In the genomic region with DNA sequence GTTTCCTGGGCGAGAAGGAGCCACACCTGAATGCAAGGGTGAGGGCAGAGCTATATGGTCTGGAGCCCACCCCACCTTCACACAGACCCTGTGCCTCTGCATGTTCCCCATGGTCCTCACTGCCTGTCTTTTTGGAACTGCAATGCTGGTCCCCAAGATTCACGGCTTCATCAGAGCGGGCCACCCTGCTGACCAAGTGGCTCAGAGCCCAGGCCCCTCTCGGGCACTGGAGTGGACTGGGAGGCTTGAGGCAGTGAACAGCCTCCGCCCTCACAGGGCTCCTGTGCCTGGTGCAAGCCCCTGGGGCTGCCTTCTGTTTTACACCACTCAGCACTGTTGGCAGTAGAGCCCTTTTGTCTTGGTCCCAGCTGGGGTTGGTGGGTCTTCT, we compare ENCODE assay signal across 27 cellular contexts.
"Had no signal": no experiment of that assay in that cellular context is flagged by ENCODE, and none has a peak within 500 bp of the region (broad histone marks: within the 10 kb centered on the region; RNA-seq: fewer than 3 reads in every experiment).

No MANE protein-coding gene starts in this region.

- ATAC-seq: activated CD4-positive, CD25-positive, alpha-beta regulatory T cell treated with anti-CD3 and anti-CD28 coated beads, Interleukin-2, amount 50 U/mL, for 24 hours; effector memory CD8-positive, alpha-beta T cell; left lung; natural killer cell; stimulated activated naive CD8-positive, alpha-beta T cell treated with anti-CD3 and anti-CD28 coated beads, Interleukin-15, amount 100 ng/mL, for 72 hours had no signal

- H3K9me3 Mint-ChIP-seq: activated naive CD4-positive, alpha-beta T cell treated with anti-CD3 and anti-CD28 coated beads for 36 hours; activated naive CD8-positive, alpha-beta T cell treated with anti-CD3 and anti-CD28 coated beads, Interleukin-2, amount 10 ng/mL, durations not matched to agents 7 days and 5 days; activated T-cell treated with anti-CD3 and anti-CD28 coated beads, Interleukin-2, amount 50 U/mL, for 24 hours; activated T-helper 2 cell treated with anti-CD3 and anti-CD28 coated beads, Interferon-gamma antibody, Interleukin-2, Interleukin-4, amounts not matched to agents 10 μg/mL and 5 μg/mL and 100 μg/mL, durations not matched to agents 14 hours and 24 hours and 36 hours; central memory CD8-positive, alpha-beta T cell; effector memory CD8-positive, alpha-beta T cell; natural killer cell; stimulated activated naive CD8-positive, alpha-beta T cell treated with anti-CD3 and anti-CD28 coated beads, Interleukin-15, amount 100 ng/mL, for 72 hours had no signal

- H3K36me3 Mint-ChIP-seq: activated naive CD8-positive, alpha-beta T cell treated with anti-CD3 and anti-CD28 coated beads, Interleukin-2, amount 10 ng/mL, durations not matched to agents 7 days and 5 days; natural killer cell had no signal

- H3K36me3 ChIP-seq: breast epithelium, colonic mucosa, esophagus muscularis mucosa, left lung, prostate gland, uterus had no signal

- H3K4me3 Mint-ChIP-seq: activated naive CD4-positive, alpha-beta T cell treated with anti-CD3 and anti-CD28 coated beads for 36 hours; activated naive CD8-positive, alpha-beta T cell treated with anti-CD3 and anti-CD28 coated beads, Interleukin-2, amount 10 ng/mL, durations not matched to agents 7 days and 5 days; activated T-cell treated with anti-CD3 and anti-CD28 coated beads, Interleukin-2, amount 50 U/mL, for 24 hours; central memory CD8-positive, alpha-beta T cell; effector memory CD8-positive, alpha-beta T cell; natural killer cell; stimulated activated naive CD8-positive, alpha-beta T cell treated with anti-CD3 and anti-CD28 coated beads, Interleukin-15, amount 100 ng/mL, for 72 hours had no signal

- H3K9me3 ChIP-seq: breast epithelium, colonic mucosa, esophagus muscularis mucosa, left lung, prostate gland, uterus had no signal

- H3K27ac ChIP-seq: breast epithelium, colonic mucosa, dorsolateral prefrontal cortex, esophagus muscularis mucosa, left lung, prostate gland, uterus, VCaP had no signal

- H3K4me3 ChIP-seq: breast epithelium, colonic mucosa, dorsolateral prefrontal cortex, esophagus muscularis mucosa, left lung, prostate gland, uterus had no signal

- H3K27ac Mint-ChIP-seq: activated naive CD4-positive, alpha-beta T cell treated with anti-CD3 and anti-CD28 coated beads for 36 hours; activated naive CD8-positive, alpha-beta T cell treated with anti-CD3 and anti-CD28 coated beads, Interleukin-2, amount 10 ng/mL, durations not matched to agents 7 days and 5 days; activated T-cell treated with anti-CD3 and anti-CD28 coated beads, Interleukin-2, amount 50 U/mL, for 24 hours; activated T-helper 2 cell treated with anti-CD3 and anti-CD28 coated beads, Interferon-gamma antibody, Interleukin-2, Interleukin-4, amounts not matched to agents 10 μg/mL and 5 μg/mL and 100 μg/mL, durations not matched to agents 14 hours and 24 hours and 36 hours; effector memory CD8-positive, alpha-beta T cell; natural killer cell; stimulated activated naive CD8-positive, alpha-beta T cell treated with anti-CD3 and anti-CD28 coated beads, Interleukin-15, amount 100 ng/mL, for 72 hours had no signal

- H3K4me1 ChIP-seq: colonic mucosa, prostate gland, uterus had no signal

- DNase-seq: activated CD4-positive, alpha-beta T cell treated with anti-CD3 and anti-CD28 coated beads, Interleukin-2, amount 50 U/mL, for 1 hour; activated CD8-positive, alpha-beta memory T cell treated with anti-CD3 and anti-CD28 coated beads for 24 hours; activated naive CD4-positive, alpha-beta T cell treated with anti-CD3 and anti-CD28 coated beads for 36 hours; activated naive CD8-positive, alpha-beta T cell treated with anti-CD3 and anti-CD28 coated beads, Interleukin-2, amount 10 ng/mL, durations not matched to agents 7 days and 5 days; activated T-cell treated with anti-CD3 and anti-CD28 coated beads, Interleukin-2, amount 50 U/mL, for 24 hours; amniotic stem cell; colonic mucosa; effector memory CD8-positive, alpha-beta T cell; glutamatergic neuron; hippocampal formation; kidney glomerular epithelial cell; mammary epithelial cell; midbrain; natural killer cell; stimulated activated CD4-positive, alpha-beta T cell treated with anti-CD3 and anti-CD28 coated beads, Interleukin-4, amount 100 ng/mL, for 24 hours; stimulated activated naive CD8-positive, alpha-beta T cell treated with anti-CD3 and anti-CD28 coated beads, Interleukin-15, amount 100 ng/mL, for 72 hours; trophoblast cell; uterus had no signal

- H3K4me1 Mint-ChIP-seq: activated naive CD8-positive, alpha-beta T cell treated with anti-CD3 and anti-CD28 coated beads, Interleukin-2, amount 10 ng/mL, durations not matched to agents 7 days and 5 days; central memory CD8-positive, alpha-beta T cell; natural killer cell had no signal
